29 cellular contexts compared by ENCODE assay signal in genomic region chr15:86572368-86572841, GRCh38.
DNase-seq lines count a peak whose midpoint lies in the region; ATAC-seq, FAIRE-seq and TF ChIP-seq lines count a peak whose summit lies in the region.
"Had no signal": no experiment of that assay in that cellular context is flagged by ENCODE, and none has a peak within 500 bp of the region (broad histone marks: within the 10 kb centered on the region; RNA-seq: fewer than 3 reads in every experiment).

No MANE protein-coding gene starts in this region.

- H4K91ac ChIP-seq in H1 (replicated peaks; ENCODE audit: insufficient read length, low read length), result no peak overlapping the region

- no peaks in the 10 kb centered on the region; a peak in 1 of 8 replicates for H3K36me3 ChIP-seq in H1 (ENCODE audit: control insufficient read depth in 2 of 4, insufficient read depth in 4 of 4, low read length in 3 of 4)
- no peaks in the 10 kb centered on the region for H3K36me3 ChIP-seq in spleen
- H3K36me3 ChIP-seq: MG63, ovary, suprapubic skin had no signal

- H2BK15ac ChIP-seq in H1 (ENCODE audit: low read length), result no peak overlapping the region

- no peak overlapping the region for H2BK20ac ChIP-seq in H1 (ENCODE audit: low read length)

- no peak overlapping the region for H2AFZ ChIP-seq in H1 (ENCODE audit: low read length)

- DNase-seq in NCI-H146 (lab: John Stamatoyannopoulos, UW) (peak; percentile 61), NCI-H146 treated with DMSO at 0.1 percent for 48 hours (lab: John Stamatoyannopoulos, UW; ENCODE audit: unreplicated experiment) (no peak), NCI-H69 (lab: John Stamatoyannopoulos, UW) (peak; percentile 56), H1 (ENCODE audit: low read depth in 1 of 2, low spot score in 2 of 2) (no peak), spleen (peak; percentile 67), NCI-H2196 treated with DMSO at 0.1 percent for 48 hours (lab: John Stamatoyannopoulos, UW; ENCODE audit: unreplicated experiment) (no peak), NCI-H345 treated with DMSO at 0.1 percent for 48 hours (lab: John Stamatoyannopoulos, UW; ENCODE audit: unreplicated experiment) (no peak)
- DNase-seq: activated CD4-positive, alpha-beta T cell treated with anti-CD3 and anti-CD28 coated beads, Interleukin-2, amount 50 U/mL, for 48 hours; activated CD8-positive, alpha-beta memory T cell treated with anti-CD3 and anti-CD28 coated beads, Interleukin-2, amount 50 U/mL, for 48 hours; activated naive CD4-positive, alpha-beta T cell treated with Interleukin-2 at 50 U/mL for 16 hours; cerebellar nuclear complex; DMS79 treated with DMSO at 0.1 percent for 48 hours; dorsolateral prefrontal cortex; foreskin melanocyte; GF-D8; KG1; MG63; NCI-H1417; NCI-H2081; NCI-H446; NCI-H774; ovary; small intestine; stimulated activated naive CD4-positive, alpha-beta T cell treated with Interleukin-2 at 50 U/mL for 16 hours had no signal

- H3K27ac ChIP-seq in H1 (ENCODE audit: low read depth, low read length) (no peak overlapping the region), spleen (no peak overlapping the region)
- H3K27ac ChIP-seq: dorsolateral prefrontal cortex, ovary, SK-N-MC, suprapubic skin had no signal

- H3K4ac ChIP-seq in H1 (replicated peaks; ENCODE audit: insufficient read length, low read depth, low read length), result no peak overlapping the region

- no peak overlapping the region for H2AK5ac ChIP-seq in H1 (ENCODE audit: low read depth, low read length)

- H3K4me3 ChIP-seq in H1 (ENCODE audit: extremely low read depth in 1 of 4, insufficient read depth in 2 of 4, low read depth in 3 of 4, low read length in 4 of 4), result no peak overlapping the region
- H3K4me3 ChIP-seq in spleen, result no peak overlapping the region
- H3K4me3 ChIP-seq: dorsolateral prefrontal cortex, MG63, ovary, SK-N-MC, suprapubic skin had no signal

- H3K9ac ChIP-seq in H1 (replicated peaks in 1 of 4; ENCODE audit: extremely low read depth in 1 of 4, low read depth in 3 of 4, low read length in 3 of 4), result no peak overlapping the region

- H3K14ac ChIP-seq in H1 (ENCODE audit: insufficient read length), result no peak overlapping the region

- no peak overlapping the region for H4K8ac ChIP-seq in H1 (ENCODE audit: extremely low read depth, insufficient read depth, low read length)

- H3K27me3 ChIP-seq in H1 (replicated peaks in 1 of 4; ENCODE audit: control insufficient read depth in 3 of 4, extremely low read depth in 1 of 4, insufficient read depth in 3 of 4, low read length in 3 of 4) (no peaks in the 10 kb centered on the region), spleen (replicated peaks in 1 of 7) (peaks cover 0 to 26% (median 0%) of the 10 kb centered on the region in 7 donors)
- H3K27me3 ChIP-seq: MG63, ovary had no signal

- no peaks in the 10 kb centered on the region; the same call in 1 of the 2 replicates for H3K23me2 ChIP-seq in H1 (ENCODE audit: low read depth, low read length)

- no peaks in the 10 kb centered on the region for H3K79me1 ChIP-seq in H1 (ENCODE audit: low read depth, low read length)

- H3K4me1 ChIP-seq in H1 (replicated peaks in 1 of 4; ENCODE audit: control insufficient read depth in 3 of 4, insufficient read depth in 4 of 4, low read length in 3 of 4), result peaks cover 0 to 5% (median 3%) of the 10 kb centered on the region in 4 experiments; a peak in 4 of 7 replicates
- no peaks in the 10 kb centered on the region for H3K4me1 ChIP-seq in spleen
- H3K4me1 ChIP-seq: suprapubic skin had no signal

- TF ChIP-seq CTCF in H1 (IDR thresholded peaks at IDR 0.05; ENCODE audit: control extremely low read depth in 1 of 3, insufficient read depth in 1 of 3, low read depth in 1 of 3, low read length in 3 of 3) (no peak), spleen (IDR thresholded peaks at IDR 0.05 in 8 of 11, conservative IDR thresholded peaks at IDR 0.05 in 3 of 11) (no peak)

- no peak for TF ChIP-seq RAD21 in H1 (IDR thresholded peaks at IDR 0.05 in 1 of 2, conservative IDR thresholded peaks at IDR 0.05 in 1 of 2; ENCODE audit: low read depth in 2 of 2, low read length in 2 of 2)

- no peaks in the 10 kb centered on the region for H4K20me1 ChIP-seq in H1 (replicated peaks in 1 of 2; ENCODE audit: control insufficient read depth in 1 of 2, insufficient read depth in 2 of 2, low read length in 2 of 2)

- TF ChIP-seq POLR2A in H1 (IDR thresholded peaks at IDR 0.05; ENCODE audit: control extremely low read depth in 1 of 2, low read depth in 2 of 2, low read length in 2 of 2) (no peak), spleen (IDR thresholded peaks at IDR 0.05) (no peak)

- no peak for TF ChIP-seq EP300 in H1 (IDR thresholded peaks at IDR 0.05; ENCODE audit: borderline replicate concordance in 1 of 2, low read depth in 2 of 2, low read length in 2 of 2)

- CTCF ChIA-PET in H1 (lab: Charles Lee; ENCODE audit: partially characterized antibody), result interaction anchor here (0.7 to 1.6 kb wide), 5 partner anchors 16 to 408 kb away, joined by 3 read pairs; no protein-coding TSS in a partner anchor

- intact Hi-C loops in spleen (cut with DNase I; ENCODE audit: low total_unique reads), result no loop called here

- no peak for FAIRE-seq in H1 (lab: Jason Lieb, UNC)
- FAIRE-seq: RCC 7860, small intestine had no signal

- H3K23ac ChIP-seq in H1 (ENCODE audit: insufficient read length), result no peak overlapping the region

- no peak overlapping the region for H3K56ac ChIP-seq in H1 (replicated peaks; ENCODE audit: insufficient read length, low read depth, low read length)

- no peak for ATAC-seq in HG03520 (IDR thresholded peaks at IDR 0.05; ENCODE audit: unreplicated experiment)
- ATAC-seq: activated CD4-positive, CD25-positive, alpha-beta regulatory T cell treated with anti-CD3 and anti-CD28 coated beads, Interleukin-2, amount 50 U/mL, for 24 hours had no signal

- H2BK120ac ChIP-seq in H1 (replicated peaks; ENCODE audit: low read depth, low read length), result peak overlapping the region; percentile 21

- no peak overlapping the region for H4K5ac ChIP-seq in H1 (ENCODE audit: insufficient read length, low read depth, low read length)

- H2BK5ac ChIP-seq in H1 (ENCODE audit: low read depth, low read length), result 0 out of 2 replicates have a peak overlapping the region, but pooled peaks have one; percentile 24

- WGBS in H1 (ENCODE audit: extremely low coverage in 1 of 2, insufficient coverage in 1 of 2, insufficient read length in 1 of 2, insufficient replicate concordance in 2 of 2, low coverage in 1 of 2, low lambda C conversion rate in 2 of 2, missing lambda C conversion rate in 1 of 2), 2 experiments, result 90% methylated on average over 19 of the region's 21 CpGs; no CpG with 5 or more reads in 1 of the 2 experiments
- WGBS in spleen, 5 donors, result 86 to 91% (median 90%) methylated on average over 9 to 21 of the region's 21 CpGs

- peak overlapping the region; percentile 60; the same call in 1 of the 2 replicates for H2BK12ac ChIP-seq in H1 (ENCODE audit: low read depth, low read length)

- H3K9me3 ChIP-seq in H1 (ENCODE audit: insufficient read depth in 2 of 2, low read depth in 1 of 2, low read length in 1 of 2), result peaks cover 0 to 4% of the 10 kb centered on the region in 2 experiments; a peak in 1 of 4 replicates
- H3K9me3 ChIP-seq in spleen, result peaks cover 0 to 20% (median 0%) of the 10 kb centered on the region in 8 donors
- H3K9me3 ChIP-seq: MG63, ovary, suprapubic skin had no signal

- no peaks in the 10 kb centered on the region for H3K79me2 ChIP-seq in H1 (ENCODE audit: control insufficient read depth in 1 of 2, insufficient read depth in 2 of 2, low read length in 2 of 2)

- no peak overlapping the region; the same call in 1 of the 2 replicates for H3K18ac ChIP-seq in H1 (ENCODE audit: extremely low read depth, low read length)

- POLR2A ChIA-PET in H1 (lab: Charles Lee; ENCODE audit: partially characterized antibody), result no interaction called here

- H3K4me2 ChIP-seq in H1 (ENCODE audit: insufficient read depth in 1 of 2, low read depth in 2 of 2, low read length in 2 of 2), result no peak overlapping the region

TF ChIP-seq in H1, 55 proteins besides CTCF, POLR2A, EP300 and RAD21:
- TF ChIP-seq POU5F1 (IDR thresholded peaks at IDR 0.05; ENCODE audit: low read depth, low read length) (no peak), HDAC6 (IDR thresholded peaks at IDR 0.05; ENCODE audit: low read depth, low read length) (no peak), BCL11A (IDR thresholded peaks at IDR 0.05; ENCODE audit: low read depth in 2 of 2, low read length in 2 of 2) (no peak), YY1 (IDR thresholded peaks at IDR 0.05; ENCODE audit: low read depth, low read length) (no peak), CBX8 (IDR thresholded peaks at IDR 0.05; ENCODE audit: borderline replicate concordance, low read depth, low read length) (no peak), EZH2 (IDR thresholded peaks at IDR 0.05; ENCODE audit: low read depth, low read length, severe bottlenecking) (no peak), CTBP2 (IDR thresholded peaks at IDR 0.05; ENCODE audit: borderline replicate concordance, insufficient read depth, insufficient read length, low read length) (no peak)

Comparison
In these comparisons a context has a peak if more than half of its experiments do, and no peak if none do; other contexts are left out.
1. DNase-seq: peak in NCI-H146 (single experiment), NCI-H69 (single experiment) and spleen (single experiment); none in NCI-H146 treated with DMSO at 0.1 percent for 48 hours (single experiment), H1 (0 of 2), NCI-H2196 treated with DMSO at 0.1 percent for 48 hours (single experiment) and NCI-H345 treated with DMSO at 0.1 percent for 48 hours (single experiment).